Comparison of ENCODE assay signal across 9 cellular contexts in genomic region chr6:71190809-71191208, GRCh38.
DNase-seq lines count a peak whose midpoint lies in the region; ATAC-seq and TF ChIP-seq lines count a peak whose summit lies in the region.
"Had no signal": no experiment of that assay in that cellular context is flagged by ENCODE, and none has a peak within 500 bp of the region (broad histone marks: within the 10 kb centered on the region; RNA-seq: fewer than 3 reads in every experiment).

No MANE protein-coding gene starts in this region.

- H3K9me3 Mint-ChIP-seq in activated CD4-positive, alpha-beta T cell treated with anti-CD3 and anti-CD28 coated beads for 36 hours (ENCODE audit: low read depth) = no peaks in the 10 kb centered on the region

- H3K4me1 ChIP-seq in left ventricle myocardium inferior = no peaks in the 10 kb centered on the region

- ATAC-seq in left ventricle myocardium superior = no peak
- ATAC-seq in HG03442 (IDR thresholded peaks at IDR 0.05; ENCODE audit: unreplicated experiment) = no peak
- no peak for ATAC-seq in activated CD4-positive, alpha-beta T cell treated with anti-CD3 and anti-CD28 coated beads for 36 hours

- no peak for DNase-seq in left ventricle myocardium inferior
- no peak for DNase-seq in left ventricle myocardium superior
- DNase-seq in RKO (ENCODE audit: low spot score) = peak; percentile 33
- peak; percentile 71 for DNase-seq in fibroblast of pulmonary artery (ENCODE audit: low read depth)
- no peak for DNase-seq in occipital lobe (lab: John Stamatoyannopoulos, UW)
- DNase-seq in activated CD4-positive, alpha-beta T cell treated with anti-CD3 and anti-CD28 coated beads for 36 hours = no peak
- DNase-seq in activated T-cell treated with anti-CD3 and anti-CD28 coated beads for 4 hours = no peak
- DNase-seq: stimulated activated CD4-positive, alpha-beta T cell treated with anti-CD3 and anti-CD28 coated beads, Interleukin-4, amount 100 ng/mL, for 24 hours had no signal

- H3K9me3 ChIP-seq in left ventricle myocardium inferior (replicated peaks) = no peaks in the 10 kb centered on the region

- no peaks in the 10 kb centered on the region for H3K36me3 ChIP-seq in left ventricle myocardium inferior

- H3K27ac Mint-ChIP-seq in activated CD4-positive, alpha-beta T cell treated with anti-CD3 and anti-CD28 coated beads for 36 hours = no peak overlapping the region

- TF ChIP-seq CTCF in left ventricle myocardium inferior (IDR thresholded peaks at IDR 0.05; ENCODE audit: borderline replicate concordance) = peak; percentile 50
- TF ChIP-seq CTCF in fibroblast of pulmonary artery (IDR thresholded peaks at IDR 0.05; ENCODE audit: low read length, missing control alignments) = peak; percentile 33

- CTCF ChIA-PET in activated CD4-positive, alpha-beta T cell treated with anti-CD3 and anti-CD28 coated beads for 36 hours (lab: Charles Lee) = interaction anchor here (1.5 to 1.6 kb wide), 2 partner anchors 155 to 160 kb away, joined by 6 to 8 read pairs; no protein-coding TSS in a partner anchor

- intact Hi-C loops in left ventricle myocardium inferior (cut with micrococcal nuclease) = loop anchor here (5.0 kb wide), 1 partner anchor 156 kb away; no protein-coding TSS in a partner anchor
- intact Hi-C loops in left ventricle myocardium superior (cut with micrococcal nuclease) = loop anchor here (5.0 kb wide), 1 partner anchor 156 kb away; no protein-coding TSS in a partner anchor
- intact Hi-C loops in activated CD4-positive, alpha-beta T cell treated with anti-CD3 and anti-CD28 coated beads for 36 hours (cut with DNase I, micrococcal nuclease) = loop anchor here (1.0 kb wide), 1 partner anchor 158 kb away; no protein-coding TSS in a partner anchor

- no peaks in the 10 kb centered on the region for H3K36me3 Mint-ChIP-seq in activated CD4-positive, alpha-beta T cell treated with anti-CD3 and anti-CD28 coated beads for 36 hours (ENCODE audit: low read depth)

- H3K27ac ChIP-seq in left ventricle myocardium inferior (replicated peaks) = no peak overlapping the region

- H3K4me3 ChIP-seq in left ventricle myocardium inferior = no peak overlapping the region
- H3K4me3 ChIP-seq in fibroblast of pulmonary artery (replicated peaks; ENCODE audit: low read depth, low read length) = no peak overlapping the region

- no peaks in the 10 kb centered on the region for H3K4me1 Mint-ChIP-seq in activated CD4-positive, alpha-beta T cell treated with anti-CD3 and anti-CD28 coated beads for 36 hours

- POLR2A ChIA-PET in activated CD4-positive, alpha-beta T cell treated with anti-CD3 and anti-CD28 coated beads for 36 hours (lab: Charles Lee) = no interaction called here

- H3K27me3 Mint-ChIP-seq in activated CD4-positive, alpha-beta T cell treated with anti-CD3 and anti-CD28 coated beads for 36 hours = peaks cover 6% of the 10 kb centered on the region

- H3K27me3 ChIP-seq in left ventricle myocardium inferior (ENCODE audit: low read depth) = no peaks in the 10 kb centered on the region

- H3K4me3 Mint-ChIP-seq in activated CD4-positive, alpha-beta T cell treated with anti-CD3 and anti-CD28 coated beads for 36 hours = no peak overlapping the region

Comparison
In these comparisons a context has a peak if more than half of its experiments do, and no peak if none do; other contexts are left out.
1. DNase-seq: peak in RKO (single experiment) and fibroblast of pulmonary artery (single experiment); none in left ventricle myocardium inferior (single experiment), left ventricle myocardium superior (single experiment), occipital lobe (single experiment), activated CD4-positive, alpha-beta T cell treated with anti-CD3 and anti-CD28 coated beads for 36 hours (single experiment) and activated T-cell treated with anti-CD3 and anti-CD28 coated beads for 4 hours (single experiment).